14 cellular contexts compared by ENCODE assay signal in the genomic region with DNA sequence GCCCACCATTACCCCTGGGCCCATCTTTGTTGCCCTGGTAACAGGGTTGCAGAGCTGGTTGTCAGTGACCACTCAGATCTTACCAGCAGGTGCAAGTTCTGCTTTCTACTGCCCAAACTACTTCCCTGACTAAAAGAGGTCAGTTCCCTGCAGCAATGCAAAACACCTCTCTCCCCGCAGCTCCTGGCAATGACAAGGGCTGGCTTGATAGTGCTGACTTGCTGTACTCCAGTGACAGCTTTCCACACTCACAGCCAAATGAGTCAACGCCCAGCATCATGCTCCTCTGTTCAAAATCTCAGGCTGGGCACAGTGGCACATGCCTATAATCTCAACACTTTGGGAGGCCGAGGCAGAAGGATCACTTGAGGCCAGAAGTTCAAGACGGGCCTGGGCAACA.
"Had no signal": no experiment of that assay in that cellular context is flagged by ENCODE, and none has a peak within 500 bp of the region (broad histone marks: within the 10 kb centered on the region; RNA-seq: fewer than 3 reads in every experiment).

No MANE protein-coding gene starts in this region.

- ATAC-seq: gastrocnemius medialis; pancreas; right lobe of liver; stimulated activated memory B cell treated with anti-CD40 and anti-IgM and Interleukin-4, amounts not matched to agents 10 μg/mL and 1 μg/mL and 100 μg/mL, for 72 hours had no signal

- DNase-seq: effector CD4-positive, alpha-beta T cell; endodermal cell; gastrocnemius medialis; immature natural killer cell; mesendoderm; naive B cell; occipital lobe; pancreas; right lobe of liver; stimulated activated CD4-positive, alpha-beta T cell treated with anti-CD3 and anti-CD28 coated beads, Interleukin-4, amount 100 ng/mL, for 24 hours; testis; transverse colon had no signal

- H3K4me3 ChIP-seq: coronary artery, gastrocnemius medialis, pancreas, right lobe of liver, testis, transverse colon had no signal

- H3K27ac ChIP-seq: coronary artery, gastrocnemius medialis, pancreas, right lobe of liver, testis, transverse colon had no signal

- H3K36me3 ChIP-seq: gastrocnemius medialis, pancreas, right lobe of liver, transverse colon had no signal

- H3K27me3 ChIP-seq: gastrocnemius medialis, pancreas, right lobe of liver, testis, transverse colon had no signal

- H3K4me1 ChIP-seq: gastrocnemius medialis, pancreas, right lobe of liver, testis, transverse colon had no signal

- H3K9me3 ChIP-seq: gastrocnemius medialis, pancreas, right lobe of liver, testis, transverse colon had no signal
